In genomic region chrX:13087322-13088154, GRCh38 we compare ENCODE assay signal across 7 cellular contexts. TPM values are rescaled to one million over a fixed set of nuclear protein-coding genes. Genes with fewer than 3 reads are reported as not detected.
DNase-seq lines count a peak whose midpoint lies in the region; ATAC-seq and TF ChIP-seq lines count a peak whose summit lies in the region.

No MANE protein-coding gene starts in this region.

- H3K27me3 Mint-ChIP-seq in GM23338 (ENCODE audit: insufficient read depth, low read depth, poor library complexity) (peaks cover 2% of the 10 kb centered on the region), WTC11 (ENCODE audit: low read depth) (no peaks in the 10 kb centered on the region)

- H3K36me3 ChIP-seq in smooth muscle cell (ENCODE audit: low read depth) (no peaks in the 10 kb centered on the region), GM23338 (ENCODE audit: insufficient read depth) (no peaks in the 10 kb centered on the region)

- H3K9ac ChIP-seq in smooth muscle cell (ENCODE audit: low read depth), result no peak overlapping the region

- no peaks in the 10 kb centered on the region for H3K36me3 Mint-ChIP-seq in GM23338 (ENCODE audit: low read depth)
- no peaks in the 10 kb centered on the region for H3K36me3 Mint-ChIP-seq in WTC11

- H3K9me3 Mint-ChIP-seq in GM23338, result peaks cover 1% of the 10 kb centered on the region; the same call in 1 of the 3 replicates
- H3K9me3 Mint-ChIP-seq in WTC11, result 0 out of 2 replicates have a peak, but pooled peaks cover 1% of the 10 kb centered on the region

- H3K4me3 ChIP-seq in astrocyte of the cerebellum (ENCODE audit: low read depth, low read length), result no peak overlapping the region
- no peak overlapping the region for H3K4me3 ChIP-seq in smooth muscle cell
- no peak overlapping the region for H3K4me3 ChIP-seq in GM23338

- 82% methylated on average over 9 of the region's 9 CpGs for WGBS in smooth muscle cell (ENCODE audit: low lambda C conversion rate)

- in situ Hi-C loops in astrocyte of the cerebellum (cut with HindIII; ENCODE audit: low sequenced_read_pairs), result loop anchor here (5.0 kb wide), 1 partner anchor 90 kb away; no protein-coding TSS in a partner anchor

- H4K20me1 ChIP-seq in smooth muscle cell (ENCODE audit: low read depth) (no peaks in the 10 kb centered on the region), GM23338 (replicated peaks; ENCODE audit: insufficient read depth) (no peaks in the 10 kb centered on the region)

- H3K79me2 ChIP-seq in smooth muscle cell (ENCODE audit: low read depth) (no peaks in the 10 kb centered on the region), GM23338 (replicated peaks; ENCODE audit: insufficient read depth) (no peaks in the 10 kb centered on the region)

- H3K27ac ChIP-seq in smooth muscle cell (ENCODE audit: low read depth), result no peak overlapping the region
- no peak overlapping the region for H3K27ac ChIP-seq in GM23338 (ENCODE audit: low read depth)

- H3K4me2 ChIP-seq in smooth muscle cell (no peak overlapping the region), GM23338 (no peak overlapping the region)

- DNase-seq in SIG-M5 (lab: John Stamatoyannopoulos, UW) (peak; percentile 20), astrocyte of the cerebellum (ENCODE audit: low read depth) (peak; percentile 33), smooth muscle cell (lab: John Stamatoyannopoulos, UW; ENCODE audit: unreplicated experiment) (no peak), GM23338 (ENCODE audit: low spot score) (no peak), WTC11 (ENCODE audit: low spot score) (no peak)

- H2AFZ ChIP-seq in smooth muscle cell (ENCODE audit: low read depth) (peak overlapping the region; percentile 63), GM23338 (no peak overlapping the region)

- no peaks in the 10 kb centered on the region for H3K9me3 ChIP-seq in smooth muscle cell (replicated peaks; ENCODE audit: low read depth)

- H3K4me3 Mint-ChIP-seq in GM23338 (no peak overlapping the region), WTC11 (no peak overlapping the region)

- TF ChIP-seq CTCF in astrocyte of the cerebellum (IDR thresholded peaks at IDR 0.05; ENCODE audit: low read depth, low read length, missing control alignments) (no peak), smooth muscle cell (IDR thresholded peaks at IDR 0.05; ENCODE audit: borderline replicate concordance, insufficient read depth, poor library complexity, severe bottlenecking) (no peak), GM23338 (conservative IDR thresholded peaks at IDR 0.05; ENCODE audit: low read depth in 2 of 2) (no peak), WTC11 (IDR thresholded peaks at IDR 0.05) (no peak)

- no peaks in the 10 kb centered on the region for H3K9me2 ChIP-seq in GM23338 (ENCODE audit: insufficient read depth)

- H3K27ac Mint-ChIP-seq in GM23338, result no peak overlapping the region
- H3K27ac Mint-ChIP-seq in WTC11, result no peak overlapping the region

- H3K27me3 ChIP-seq in smooth muscle cell (ENCODE audit: low read depth) (no peaks in the 10 kb centered on the region), GM23338 (ENCODE audit: insufficient read depth) (no peaks in the 10 kb centered on the region)

- ATAC-seq in GM19035 (IDR thresholded peaks at IDR 0.05; ENCODE audit: unreplicated experiment) (peak; percentile 65), HG03066 (IDR thresholded peaks at IDR 0.05; ENCODE audit: low read depth, unreplicated experiment) (peak; percentile 54), GM23338 (no peak), WTC11 (no peak)

- H3K4me1 ChIP-seq in smooth muscle cell (ENCODE audit: low read depth) (peaks cover 10% of the 10 kb centered on the region), GM23338 (ENCODE audit: insufficient read depth) (peaks cover 7% of the 10 kb centered on the region)

- H3F3A ChIP-seq in smooth muscle cell (ENCODE audit: low read depth) (peaks cover 9% of the 10 kb centered on the region), GM23338 (replicated peaks; ENCODE audit: low read depth) (no peaks in the 10 kb centered on the region)

- POLR2A ChIA-PET in WTC11 (lab: Charles Lee), result no interaction called here

- CTCF ChIA-PET in WTC11 (lab: Charles Lee), result no interaction called here

- H3K4me1 Mint-ChIP-seq in GM23338 (peaks cover 12% of the 10 kb centered on the region; the same call in 2 of the 3 replicates), WTC11 (peaks cover 17% of the 10 kb centered on the region)

TF ChIP-seq in GM23338, 12 proteins besides CTCF, POLR2A, EP300 and RAD21 (continues in another document):
- TF ChIP-seq POLR2AphosphoS5 (IDR thresholded peaks at IDR 0.05; ENCODE audit: low read depth) (no peak), EZH2phosphoT487 (IDR thresholded peaks at IDR 0.05; ENCODE audit: unreplicated experiment) (no peak), JUNB (IDR thresholded peaks at IDR 0.05; ENCODE audit: unreplicated experiment) (no peak), NANOG (IDR thresholded peaks at IDR 0.05; ENCODE audit: borderline replicate concordance) (no peak)
- TF ChIP-seq, protein P1, sequence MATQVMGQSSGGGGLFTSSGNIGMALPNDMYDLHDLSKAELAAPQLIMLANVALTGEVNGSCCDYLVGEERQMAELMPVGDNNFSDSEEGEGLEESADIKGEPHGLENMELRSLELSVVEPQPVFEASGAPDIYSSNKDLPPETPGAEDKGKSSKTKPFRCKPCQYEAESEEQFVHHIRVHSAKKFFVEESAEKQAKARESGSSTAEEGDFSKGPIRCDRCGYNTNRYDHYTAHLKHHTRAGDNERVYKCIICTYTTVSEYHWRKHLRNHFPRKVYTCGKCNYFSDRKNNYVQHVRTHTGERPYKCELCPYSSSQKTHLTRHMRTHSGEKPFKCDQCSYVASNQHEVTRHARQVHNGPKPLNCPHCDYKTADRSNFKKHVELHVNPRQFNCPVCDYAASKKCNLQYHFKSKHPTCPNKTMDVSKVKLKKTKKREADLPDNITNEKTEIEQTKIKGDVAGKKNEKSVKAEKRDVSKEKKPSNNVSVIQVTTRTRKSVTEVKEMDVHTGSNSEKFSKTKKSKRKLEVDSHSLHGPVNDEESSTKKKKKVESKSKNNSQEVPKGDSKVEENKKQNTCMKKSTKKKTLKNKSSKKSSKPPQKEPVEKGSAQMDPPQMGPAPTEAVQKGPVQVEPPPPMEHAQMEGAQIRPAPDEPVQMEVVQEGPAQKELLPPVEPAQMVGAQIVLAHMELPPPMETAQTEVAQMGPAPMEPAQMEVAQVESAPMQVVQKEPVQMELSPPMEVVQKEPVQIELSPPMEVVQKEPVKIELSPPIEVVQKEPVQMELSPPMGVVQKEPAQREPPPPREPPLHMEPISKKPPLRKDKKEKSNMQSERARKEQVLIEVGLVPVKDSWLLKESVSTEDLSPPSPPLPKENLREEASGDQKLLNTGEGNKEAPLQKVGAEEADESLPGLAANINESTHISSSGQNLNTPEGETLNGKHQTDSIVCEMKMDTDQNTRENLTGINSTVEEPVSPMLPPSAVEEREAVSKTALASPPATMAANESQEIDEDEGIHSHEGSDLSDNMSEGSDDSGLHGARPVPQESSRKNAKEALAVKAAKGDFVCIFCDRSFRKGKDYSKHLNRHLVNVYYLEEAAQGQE (IDR thresholded peaks at IDR 0.05; ENCODE audit: unreplicated experiment), result no peak

TF ChIP-seq in WTC11, 78 proteins besides CTCF, POLR2A, EP300 and RAD21 (continues in another document):
- TF ChIP-seq JAZF1 (CRISPR knock-in tag; IDR thresholded peaks at IDR 0.05) (no peak), EMX1 (CRISPR knock-in tag; IDR thresholded peaks at IDR 0.05) (no peak), MXD4 (CRISPR knock-in tag; IDR thresholded peaks at IDR 0.05; ENCODE audit: borderline replicate concordance) (no peak), ZNF219 (CRISPR knock-in tag; IDR thresholded peaks at IDR 0.05; ENCODE audit: borderline replicate concordance) (no peak)
- TF ChIP-seq, protein P2, sequence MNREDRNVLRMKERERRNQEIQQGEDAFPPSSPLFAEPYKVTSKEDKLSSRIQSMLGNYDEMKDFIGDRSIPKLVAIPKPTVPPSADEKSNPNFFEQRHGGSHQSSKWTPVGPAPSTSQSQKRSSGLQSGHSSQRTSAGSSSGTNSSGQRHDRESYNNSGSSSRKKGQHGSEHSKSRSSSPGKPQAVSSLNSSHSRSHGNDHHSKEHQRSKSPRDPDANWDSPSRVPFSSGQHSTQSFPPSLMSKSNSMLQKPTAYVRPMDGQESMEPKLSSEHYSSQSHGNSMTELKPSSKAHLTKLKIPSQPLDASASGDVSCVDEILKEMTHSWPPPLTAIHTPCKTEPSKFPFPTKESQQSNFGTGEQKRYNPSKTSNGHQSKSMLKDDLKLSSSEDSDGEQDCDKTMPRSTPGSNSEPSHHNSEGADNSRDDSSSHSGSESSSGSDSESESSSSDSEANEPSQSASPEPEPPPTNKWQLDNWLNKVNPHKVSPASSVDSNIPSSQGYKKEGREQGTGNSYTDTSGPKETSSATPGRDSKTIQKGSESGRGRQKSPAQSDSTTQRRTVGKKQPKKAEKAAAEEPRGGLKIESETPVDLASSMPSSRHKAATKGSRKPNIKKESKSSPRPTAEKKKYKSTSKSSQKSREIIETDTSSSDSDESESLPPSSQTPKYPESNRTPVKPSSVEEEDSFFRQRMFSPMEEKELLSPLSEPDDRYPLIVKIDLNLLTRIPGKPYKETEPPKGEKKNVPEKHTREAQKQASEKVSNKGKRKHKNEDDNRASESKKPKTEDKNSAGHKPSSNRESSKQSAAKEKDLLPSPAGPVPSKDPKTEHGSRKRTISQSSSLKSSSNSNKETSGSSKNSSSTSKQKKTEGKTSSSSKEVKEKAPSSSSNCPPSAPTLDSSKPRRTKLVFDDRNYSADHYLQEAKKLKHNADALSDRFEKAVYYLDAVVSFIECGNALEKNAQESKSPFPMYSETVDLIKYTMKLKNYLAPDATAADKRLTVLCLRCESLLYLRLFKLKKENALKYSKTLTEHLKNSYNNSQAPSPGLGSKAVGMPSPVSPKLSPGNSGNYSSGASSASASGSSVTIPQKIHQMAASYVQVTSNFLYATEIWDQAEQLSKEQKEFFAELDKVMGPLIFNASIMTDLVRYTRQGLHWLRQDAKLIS (CRISPR knock-in tag; IDR thresholded peaks at IDR 0.05; ENCODE audit: borderline replicate concordance), result no peak

RNA-seq across cellular contexts. Expression of gene FAM9C, which starts 43.1 kb away (rescaled TPM):
- total RNA-seq in smooth muscle cell, result not detected in 2 replicates
- polyA plus RNA-seq in smooth muscle cell, result not detected in 2 replicates
- total RNA-seq in GM23338 (2014; rRNA removed; shearing (Covaris generic)), result not detected in 2 replicates
- 0.08 and 0.19 TPM in 2 replicates for polyA plus RNA-seq in GM23338 (2016; fragmentation: Nextera tagmentation; extraction: Ambion mirVana)
- 0.07 to 0.28 TPM in 2 of 3 replicates, not detected in the other for total RNA-seq in WTC11 (2021)

Comparison
In these comparisons a context has a peak if more than half of its experiments do, and no peak if none do; other contexts are left out.
1. ATAC-seq: peak in GM19035 (single experiment) and HG03066 (single experiment); none in GM23338 (single experiment) and WTC11 (single experiment).
2. DNase-seq: peak in SIG-M5 (single experiment) and astrocyte of the cerebellum (single experiment); none in smooth muscle cell (single experiment), GM23338 (single experiment) and WTC11 (single experiment).